Comparison of ENCODE assay signal across 18 cellular contexts in the genomic region with DNA sequence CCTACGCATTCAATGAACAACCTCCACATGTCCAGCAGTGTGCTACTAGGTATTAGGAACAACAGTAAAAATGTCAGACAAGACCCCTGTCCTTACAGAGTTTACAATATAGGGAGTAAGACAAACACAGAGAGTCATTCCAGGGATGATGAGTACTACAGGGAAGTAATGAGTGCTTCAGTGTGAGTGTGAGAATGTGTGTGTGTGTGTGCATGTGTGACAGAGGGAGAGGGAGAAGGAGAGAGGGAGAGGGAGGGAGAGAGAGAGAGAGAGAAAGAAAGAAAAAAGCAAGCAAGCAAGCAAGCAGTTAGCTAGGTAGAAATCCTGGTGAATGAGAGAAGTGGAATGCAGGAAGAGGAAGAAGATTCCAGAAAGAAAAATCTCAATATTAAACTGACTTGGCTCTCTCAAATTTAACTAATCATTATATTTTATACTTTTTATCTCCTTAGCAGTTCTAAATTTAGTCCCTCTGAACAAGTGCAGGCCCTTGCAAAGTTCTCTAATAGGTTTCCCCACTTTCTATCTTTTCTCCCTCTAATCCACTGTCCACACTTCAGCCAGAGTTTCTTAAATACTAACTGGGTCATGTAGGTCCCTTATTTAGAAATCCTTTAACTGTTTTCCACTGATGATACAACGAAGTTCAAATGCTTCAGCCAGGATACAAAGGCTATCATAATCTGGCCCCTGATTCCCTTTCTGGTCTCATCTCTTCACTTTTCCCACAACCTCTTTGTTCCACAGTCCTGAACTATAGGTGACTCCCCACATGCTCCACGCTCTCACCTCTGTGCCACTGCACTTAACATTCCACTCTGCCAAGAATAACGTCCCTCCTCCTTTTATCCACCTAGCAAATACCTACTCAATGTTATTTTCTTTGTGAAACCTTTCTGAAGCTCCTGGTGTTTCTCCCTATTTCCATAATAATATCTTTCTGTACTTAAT. TPM values are rescaled to one million over a fixed set of nuclear protein-coding genes. Genes with fewer than 3 reads are reported as not detected.
DNase-seq lines count a peak whose midpoint lies in the region; ATAC-seq and TF ChIP-seq lines count a peak whose summit lies in the region.
"Had no signal": no experiment of that assay in that cellular context is flagged by ENCODE, and none has a peak within 500 bp of the region (broad histone marks: within the 10 kb centered on the region; RNA-seq: fewer than 3 reads in every experiment).

No MANE protein-coding gene starts in this region.

- H3K9me3 ChIP-seq in right cardiac atrium (ENCODE audit: control insufficient read depth, low read length) (no peaks in the 10 kb centered on the region), smooth muscle cell (replicated peaks; ENCODE audit: low read depth) (no peaks in the 10 kb centered on the region)
- H3K9me3 ChIP-seq: thoracic aorta had no signal

- intact Hi-C loops in right cardiac atrium (cut with DNase I): loop anchor here in 1 of 4 donors (5.0 kb wide), 1 partner anchor 209 kb away; no protein-coding TSS in a partner anchor

- H2AFZ ChIP-seq in smooth muscle cell (ENCODE audit: low read depth): no peak overlapping the region
- H2AFZ ChIP-seq: neural progenitor cell had no signal

- H3K27ac ChIP-seq in right cardiac atrium (ENCODE audit: low read length) (no peak overlapping the region), smooth muscle cell (ENCODE audit: low read depth) (no peak overlapping the region)
- H3K27ac ChIP-seq: neural progenitor cell, thoracic aorta had no signal

- H3F3A ChIP-seq in smooth muscle cell (ENCODE audit: low read depth): peaks cover 4% of the 10 kb centered on the region

- peak; percentile 66 for DNase-seq in HT-29 (ENCODE audit: low spot score)
- DNase-seq in dermis microvascular lymphatic vessel endothelial cell (ENCODE audit: low read depth in 2 of 2): peak; percentile 38 to 47
- DNase-seq in right cardiac atrium: no peak
- DNase-seq in smooth muscle cell (lab: John Stamatoyannopoulos, UW; ENCODE audit: unreplicated experiment): no peak
- DNase-seq in NCI-H2107 treated with DMSO at 0.1 percent for 48 hours (lab: John Stamatoyannopoulos, UW; ENCODE audit: unreplicated experiment): no peak
- DNase-seq in dermis blood vessel endothelial cell: no peak
- DNase-seq: activated CD4-positive, alpha-beta T cell treated with anti-CD3 and anti-CD28 coated beads, Interleukin-2, amount 50 U/mL, for 1 hour; activated naive CD4-positive, alpha-beta T cell treated with Interleukin-2 at 50 U/mL for 16 hours; C1 segment of cervical spinal cord; DMS153; effector CD4-positive, alpha-beta T cell; foreskin fibroblast; NCI-H2081; NCI-H748 treated with DMSO at 0.1 percent for 48 hours had no signal

- H3K4me3 ChIP-seq in right cardiac atrium (ENCODE audit: low read length) (no peak overlapping the region), smooth muscle cell (no peak overlapping the region)
- H3K4me3 ChIP-seq: neural progenitor cell, thoracic aorta had no signal

- peaks cover 12% of the 10 kb centered on the region for H3K4me1 ChIP-seq in right cardiac atrium (ENCODE audit: control insufficient read depth, insufficient read depth, low read length)
- peaks cover 28% of the 10 kb centered on the region for H3K4me1 ChIP-seq in smooth muscle cell (ENCODE audit: low read depth)

- no peak for TF ChIP-seq CTCF in smooth muscle cell (IDR thresholded peaks at IDR 0.05; ENCODE audit: borderline replicate concordance, insufficient read depth, poor library complexity, severe bottlenecking)

- H3K27me3 ChIP-seq in right cardiac atrium (ENCODE audit: control insufficient read depth, insufficient read depth) (no peaks in the 10 kb centered on the region), smooth muscle cell (ENCODE audit: low read depth) (no peaks in the 10 kb centered on the region)
- H3K27me3 ChIP-seq: neural progenitor cell had no signal

- ATAC-seq in right cardiac atrium (peak; percentile 41 to 46), HG03457 (IDR thresholded peaks at IDR 0.05; ENCODE audit: unreplicated experiment) (no peak)
- ATAC-seq: Panc1 had no signal

- peaks cover 100% of the 10 kb centered on the region for H4K20me1 ChIP-seq in smooth muscle cell (ENCODE audit: low read depth)

- 55% methylated on average over 4 of the region's 4 CpGs for WGBS in right cardiac atrium
- WGBS in smooth muscle cell (ENCODE audit: low lambda C conversion rate): 61% methylated on average over 4 of the region's 4 CpGs

- peaks cover 78% of the 10 kb centered on the region for H3K79me2 ChIP-seq in smooth muscle cell (ENCODE audit: low read depth)

- H3K9ac ChIP-seq in smooth muscle cell (ENCODE audit: low read depth): no peak overlapping the region
- H3K9ac ChIP-seq: neural progenitor cell had no signal

- H3K36me3 ChIP-seq in smooth muscle cell (ENCODE audit: low read depth): no peaks in the 10 kb centered on the region
- H3K36me3 ChIP-seq: neural progenitor cell, thoracic aorta had no signal

- H3K4me2 ChIP-seq in smooth muscle cell: peak overlapping the region; percentile 54
- H3K4me2 ChIP-seq: neural progenitor cell had no signal

RNA-seq across cellular contexts. Expression of a gene that starts 10.3 kb away (rescaled TPM):
- total RNA-seq in HT-29 (2014; rRNA removed; shearing (Covaris generic)): 104 TPM in 2 replicates
- 19.4 and 21.7 TPM in 2 replicates for total RNA-seq in dermis microvascular lymphatic vessel endothelial cell
- 10 to 100 TPM; 34.5 to 40.4 (median 36.5) TPM for total RNA-seq in right cardiac atrium
- 13.6 TPM for polyA plus RNA-seq in right cardiac atrium
- 111 and 116 TPM in 2 replicates for total RNA-seq in smooth muscle cell
- polyA plus RNA-seq in smooth muscle cell: 39.9 and 41.7 TPM in 2 replicates
- 19.6 and 23.4 TPM in 2 replicates for total RNA-seq in dermis blood vessel endothelial cell

Comparison
In these comparisons a context has a peak if more than half of its experiments do, and no peak if none do; other contexts are left out.
1. DNase-seq: peak in HT-29 (single experiment) and dermis microvascular lymphatic vessel endothelial cell (2 of 2); none in right cardiac atrium (0 of 3), smooth muscle cell (single experiment), NCI-H2107 treated with DMSO at 0.1 percent for 48 hours (single experiment) and dermis blood vessel endothelial cell (single experiment).